ENCODE assay signal across 22 cellular contexts in genomic region chr5:81172710-81173109, GRCh38.
"Had no signal": no experiment of that assay in that cellular context is flagged by ENCODE, and none has a peak within 500 bp of the region (broad histone marks: within the 10 kb centered on the region; RNA-seq: fewer than 3 reads in every experiment).

No MANE protein-coding gene starts in this region.

- H2AFZ ChIP-seq: hepatocyte had no signal

- H3K9me3 ChIP-seq: neutrophil, spleen, testis, tibial nerve, upper lobe of right lung, vagina had no signal

- H3K4me3 ChIP-seq: hepatocyte, spleen, testis, tibial nerve, upper lobe of right lung, vagina had no signal

- H3K79me2 ChIP-seq: hepatocyte had no signal

- H3K27ac ChIP-seq: hepatocyte, neutrophil, spleen, testis, tibial nerve, upper lobe of right lung, vagina had no signal

- H3K27me3 Mint-ChIP-seq: naive thymus-derived CD4-positive, alpha-beta T cell; stimulated activated naive CD8-positive, alpha-beta T cell treated with anti-CD3 and anti-CD28 coated beads, Interleukin-15, Interleukin-2, amounts not matched to agents 100 ng/mL and 50 ng/mL, for 24 hours had no signal

- DNase-seq: effector memory CD4-positive, alpha-beta T cell; foreskin melanocyte; head of caudate nucleus; left colon; mesendoderm; naive thymus-derived CD4-positive, alpha-beta T cell; nephron progenitor cell; posterior cingulate gyrus; spleen; stimulated activated CD4-positive, alpha-beta T cell treated with anti-CD3 and anti-CD28 coated beads, Interleukin-15, amount 100 ng/mL, for 24 hours; stimulated activated CD4-positive, alpha-beta T cell treated with anti-CD3 and anti-CD28 coated beads, Interleukin-1b, Interleukin-23, amount 100 ng/mL, for 48 hours; stimulated activated CD4-positive, alpha-beta T cell treated with anti-CD3 and anti-CD28 coated beads, Interleukin-4, amount 100 ng/mL, for 24 hours; testis; upper lobe of right lung had no signal

- H3K4me1 ChIP-seq: spleen, testis, upper lobe of right lung, vagina had no signal

- H3K4me1 Mint-ChIP-seq: stimulated activated memory B cell treated with anti-CD40 and anti-IgM and Interleukin-4, amounts not matched to agents 10 μg/mL and 1 μg/mL and 100 μg/mL, for 72 hours had no signal

- H3K4me3 Mint-ChIP-seq: naive thymus-derived CD4-positive, alpha-beta T cell; nephron progenitor cell; stimulated activated memory B cell treated with anti-CD40 and anti-IgM and Interleukin-4, amounts not matched to agents 10 μg/mL and 1 μg/mL and 100 μg/mL, for 72 hours; stimulated activated naive CD8-positive, alpha-beta T cell treated with anti-CD3 and anti-CD28 coated beads, Interleukin-15, Interleukin-2, amounts not matched to agents 100 ng/mL and 50 ng/mL, for 24 hours had no signal

- H3K4me2 ChIP-seq: hepatocyte had no signal

- ATAC-seq: esophagus mucosa; left colon; naive thymus-derived CD4-positive, alpha-beta T cell; sciatic nerve; stimulated activated memory B cell treated with anti-CD40 and anti-IgM and Interleukin-4, amounts not matched to agents 10 μg/mL and 1 μg/mL and 100 μg/mL, for 72 hours; upper lobe of right lung had no signal

- H3K36me3 ChIP-seq: neutrophil, spleen, tibial nerve, upper lobe of right lung, vagina had no signal

- H3K27ac Mint-ChIP-seq: naive thymus-derived CD4-positive, alpha-beta T cell; nephron progenitor cell; stimulated activated memory B cell treated with anti-CD40 and anti-IgM and Interleukin-4, amounts not matched to agents 10 μg/mL and 1 μg/mL and 100 μg/mL, for 72 hours; stimulated activated naive CD8-positive, alpha-beta T cell treated with anti-CD3 and anti-CD28 coated beads, Interleukin-15, Interleukin-2, amounts not matched to agents 100 ng/mL and 50 ng/mL, for 24 hours had no signal

- H3K36me3 Mint-ChIP-seq: stimulated activated memory B cell treated with anti-CD40 and anti-IgM and Interleukin-4, amounts not matched to agents 10 μg/mL and 1 μg/mL and 100 μg/mL, for 72 hours had no signal

- H3K9me3 Mint-ChIP-seq: naive thymus-derived CD4-positive, alpha-beta T cell; nephron progenitor cell; stimulated activated naive CD8-positive, alpha-beta T cell treated with anti-CD3 and anti-CD28 coated beads, Interleukin-15, Interleukin-2, amounts not matched to agents 100 ng/mL and 50 ng/mL, for 24 hours had no signal
